12 cellular contexts compared by ENCODE assay signal in the genomic region with DNA sequence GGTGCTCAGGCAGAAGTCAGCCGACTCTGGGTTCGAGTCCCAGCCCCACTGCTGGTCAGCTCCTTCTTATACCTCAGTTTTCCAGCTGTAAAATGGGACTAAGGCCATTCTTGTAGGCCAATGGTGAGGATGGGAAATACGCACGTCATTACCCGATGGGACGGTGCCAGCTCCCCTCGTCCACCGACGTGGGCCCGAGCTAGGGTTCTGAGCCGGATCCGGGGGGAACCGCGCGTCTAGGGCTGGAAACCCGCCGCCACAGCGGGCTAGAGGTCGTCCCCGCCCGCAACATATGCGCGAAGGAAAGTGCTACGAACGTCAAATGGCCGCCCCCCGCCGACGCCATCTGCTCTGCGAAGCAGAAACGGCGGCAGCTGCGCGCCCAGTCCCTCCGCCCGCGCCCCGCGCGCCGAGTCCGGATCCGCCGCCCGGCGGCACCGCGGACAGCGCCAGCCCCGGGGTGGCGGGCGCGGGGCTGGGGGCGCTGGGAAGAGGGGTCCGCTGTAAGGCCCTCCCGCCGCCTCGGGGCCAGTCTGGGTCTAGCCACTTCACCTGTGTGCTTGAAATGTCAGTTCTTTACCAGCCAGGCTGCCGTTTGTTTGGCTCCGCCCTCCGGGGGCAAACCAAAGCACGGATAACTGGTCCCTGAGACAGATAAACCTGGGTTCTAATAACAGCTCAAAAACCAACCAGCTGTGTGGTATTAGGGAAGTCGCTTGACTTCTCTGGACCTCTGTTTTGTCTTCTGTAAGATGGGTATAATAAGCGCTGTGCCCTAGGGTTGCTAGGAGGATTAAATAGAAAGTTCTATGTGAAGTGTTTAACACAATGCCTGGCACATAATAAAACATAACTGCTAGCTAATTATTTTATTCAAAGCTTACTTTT.
DNase-seq lines count a peak whose midpoint lies in the region; ATAC-seq and TF ChIP-seq lines count a peak whose summit lies in the region.
"Had no signal": no experiment of that assay in that cellular context is flagged by ENCODE, and none has a peak within 500 bp of the region (broad histone marks: within the 10 kb centered on the region; RNA-seq: fewer than 3 reads in every experiment).

No MANE protein-coding gene starts in this region.

- no peak overlapping the region for H3K9ac ChIP-seq in HUES6 (ENCODE audit: low read length)

- H3K36me3 ChIP-seq in HUES6 (ENCODE audit: control insufficient read depth, insufficient read depth, low read length), result no peaks in the 10 kb centered on the region

- no peak for TF ChIP-seq CTCF in nephron (IDR thresholded peaks at IDR 0.05; ENCODE audit: unreplicated experiment in 3 of 3)

- no peak overlapping the region for H3K27ac Mint-ChIP-seq in nephron
- H3K27ac Mint-ChIP-seq: activated B cell treated with CpG ODN at 0.5 μM for 24 hours; stimulated activated memory B cell treated with anti-CD40 and anti-IgM and Interleukin-4, amounts not matched to agents 10 μg/mL and 1 μg/mL and 100 μg/mL, for 72 hours had no signal

- H3K4me3 ChIP-seq in HUES6 (ENCODE audit: low read depth, low read length), result peak overlapping the region; percentile 51

- H3K4me1 ChIP-seq in HUES6 (ENCODE audit: control insufficient read depth, insufficient read depth, low read length), result no peaks in the 10 kb centered on the region

- H3K9me3 Mint-ChIP-seq in nephron, result peaks cover 3% of the 10 kb centered on the region

- no peaks in the 10 kb centered on the region for H3K36me3 Mint-ChIP-seq in nephron (ENCODE audit: low read depth)
- H3K36me3 Mint-ChIP-seq: stimulated activated memory B cell treated with anti-CD40 and anti-IgM and Interleukin-4, amounts not matched to agents 10 μg/mL and 1 μg/mL and 100 μg/mL, for 72 hours had no signal

- no peaks in the 10 kb centered on the region for H3K9me3 ChIP-seq in HUES6 (ENCODE audit: control insufficient read depth, insufficient read depth, low read depth, low read length)

- H3K27ac ChIP-seq in HUES6 (ENCODE audit: low read depth, low read length), result no peak overlapping the region

- ATAC-seq in GM18498 (IDR thresholded peaks at IDR 0.05; ENCODE audit: unreplicated experiment), result no peak
- ATAC-seq in GM19455 (IDR thresholded peaks at IDR 0.05; ENCODE audit: unreplicated experiment), result no peak
- ATAC-seq: stimulated activated memory B cell treated with anti-CD40 and anti-IgM and Interleukin-4, amounts not matched to agents 10 μg/mL and 1 μg/mL and 100 μg/mL, for 72 hours had no signal

- H3K4me3 Mint-ChIP-seq in nephron, result peak overlapping the region; percentile 21 to 55 (median 43)
- H3K4me3 Mint-ChIP-seq: activated B cell treated with CpG ODN at 0.5 μM for 24 hours; stimulated activated memory B cell treated with anti-CD40 and anti-IgM and Interleukin-4, amounts not matched to agents 10 μg/mL and 1 μg/mL and 100 μg/mL, for 72 hours had no signal

- peaks cover 49% of the 10 kb centered on the region for H3K27me3 ChIP-seq in HUES6 (ENCODE audit: control insufficient read depth, insufficient read depth, low read length)

- DNase-seq in D341Med (ENCODE audit: low spot score) (peak; percentile 60), ecto neural progenitor cell (ENCODE audit: low spot score) (peak; percentile 65), GM19240 (ENCODE audit: insufficient read length, low spot score) (no peak), NOMO-1 treated with dmso at 0.1 percent for 144 hours (lab: John Stamatoyannopoulos, UW; ENCODE audit: unreplicated experiment) (no peak)
- DNase-seq: activated B cell treated with CpG ODN at 0.5 μM for 24 hours; NCI-H446 treated with DMSO at 0.1 percent for 48 hours; stimulated activated CD4-positive, alpha-beta T cell treated with anti-CD3 and anti-CD28 coated beads, Interleukin-1b, Interleukin-23, amount 100 ng/mL, for 48 hours had no signal

- no peaks in the 10 kb centered on the region for H3K4me1 Mint-ChIP-seq in nephron
- H3K4me1 Mint-ChIP-seq: activated B cell treated with CpG ODN at 0.5 μM for 24 hours; stimulated activated memory B cell treated with anti-CD40 and anti-IgM and Interleukin-4, amounts not matched to agents 10 μg/mL and 1 μg/mL and 100 μg/mL, for 72 hours had no signal

- H3K27me3 Mint-ChIP-seq in nephron (ENCODE audit: low read depth), result peaks cover 68% of the 10 kb centered on the region

Comparison
In these comparisons a context has a peak if more than half of its experiments do, and no peak if none do; other contexts are left out.
1. DNase-seq: peak in D341Med (single experiment) and ecto neural progenitor cell (single experiment); none in GM19240 (single experiment) and NOMO-1 treated with dmso at 0.1 percent for 144 hours (single experiment).